ENCODE assay signal across 20 cellular contexts in the genomic region with DNA sequence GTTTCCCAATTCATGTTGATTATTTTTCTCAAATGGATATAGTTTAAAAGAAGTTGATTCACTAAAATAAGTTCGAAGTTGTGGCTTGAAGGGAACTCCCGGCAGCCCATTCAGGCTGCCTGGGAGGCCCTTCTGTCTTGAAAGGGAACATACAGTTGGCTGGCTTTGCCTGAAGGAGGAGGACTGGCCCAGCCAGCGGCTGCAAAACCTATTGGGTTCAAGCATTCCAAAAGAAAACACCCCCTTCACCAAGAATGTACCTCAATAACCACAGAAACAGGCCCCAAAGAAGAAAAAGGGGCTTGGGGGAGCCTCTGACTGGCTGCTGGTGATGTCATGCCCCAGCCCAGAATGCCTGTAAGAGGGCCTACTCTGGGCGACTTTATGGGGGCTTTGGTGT. TPM values are rescaled to one million over a fixed set of nuclear protein-coding genes. Genes with fewer than 3 reads are reported as not detected.
"Had no signal": no experiment of that assay in that cellular context is flagged by ENCODE, and none has a peak within 500 bp of the region (broad histone marks: within the 10 kb centered on the region; RNA-seq: fewer than 3 reads in every experiment).

No MANE protein-coding gene starts in this region.

- H3K4me2 ChIP-seq: hepatocyte had no signal

- H3K27ac ChIP-seq: coronary artery, foreskin keratinocyte, hepatocyte, right atrium auricular region, tibial artery, upper lobe of right lung, vagina had no signal

- H3K4me3 ChIP-seq: coronary artery, hepatocyte, lung, right atrium auricular region, tibial artery, upper lobe of right lung, vagina had no signal

- H3K36me3 ChIP-seq: right atrium auricular region, tibial artery, upper lobe of right lung, vagina had no signal

- H3K27me3 ChIP-seq: foreskin keratinocyte, hepatocyte, right atrium auricular region, tibial artery, upper lobe of right lung, vagina had no signal

- DNase-seq: effector CD4-positive, alpha-beta T cell; endodermal cell; erythroblast; foreskin keratinocyte; left colon; left ventricle myocardium superior; mesendoderm; naive thymus-derived CD4-positive, alpha-beta T cell; occipital lobe; posterior cingulate gyrus; small intestine; stimulated activated CD4-positive, alpha-beta T cell treated with anti-CD3 and anti-CD28 coated beads, Interleukin-2, amount 100 ng/mL, for 48 hours; tibial artery; upper lobe of right lung had no signal

- H3K9me3 ChIP-seq: right atrium auricular region, tibial artery, upper lobe of right lung, vagina had no signal

- H2AFZ ChIP-seq: hepatocyte had no signal

- ATAC-seq: foreskin keratinocyte; left colon; left ventricle myocardium superior; naive thymus-derived CD4-positive, alpha-beta T cell; stimulated activated effector memory CD8-positive, alpha-beta T cell treated with anti-CD3 and anti-CD28 coated beads, Interleukin-12 subunit alpha, Interleukin-12 subunit beta, amount 100 ng/mL, for 72 hours; upper lobe of right lung had no signal

- H3K79me2 ChIP-seq: hepatocyte had no signal

RNA-seq across cellular contexts. Expression of a gene that starts 36.6 kb away (rescaled TPM):
- polyA plus RNA-seq: naive thymus-derived CD4-positive, alpha-beta T cell had no signal
